In the genomic region with DNA sequence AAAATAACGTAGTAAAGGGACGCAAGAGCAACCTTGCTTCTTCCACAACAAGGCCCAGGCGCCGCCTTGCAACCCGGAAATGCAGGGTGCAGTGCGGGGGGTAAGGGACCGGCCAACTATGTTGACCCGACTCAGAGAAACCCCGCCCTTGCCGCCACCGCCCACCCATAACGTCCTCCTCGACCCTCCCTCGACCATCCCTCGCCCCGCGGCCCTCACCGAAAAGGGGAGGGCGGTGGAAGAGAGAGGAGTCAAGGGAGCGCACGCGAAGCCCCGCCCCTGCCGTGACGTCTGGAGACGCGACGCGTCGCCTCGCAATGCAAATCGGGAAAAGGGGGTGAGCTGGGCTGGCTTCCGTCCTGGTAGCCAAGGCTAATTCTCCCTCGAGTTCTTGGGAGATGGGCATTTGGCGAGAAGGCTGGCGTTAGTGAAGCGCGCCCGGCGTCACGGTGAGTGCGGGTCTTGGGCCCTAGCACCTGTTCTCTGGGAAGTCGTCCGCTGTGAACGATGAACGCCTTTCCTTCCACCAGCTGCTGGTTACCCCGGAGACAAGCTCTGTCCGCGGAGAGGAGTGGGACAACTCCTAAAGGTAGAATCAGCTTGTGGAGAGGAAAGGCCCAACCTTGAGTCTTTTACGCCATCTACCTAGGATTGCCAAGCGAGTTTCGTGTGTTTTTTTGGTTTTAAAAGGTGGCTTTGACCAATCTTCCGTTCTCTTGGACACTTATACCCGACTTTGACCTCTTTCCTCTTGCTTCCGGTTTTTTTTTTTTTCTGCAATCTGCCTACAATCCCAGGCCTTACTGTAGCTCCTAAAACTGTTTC, we compare ENCODE assay signal across 1 cellular context.
TF ChIP-seq lines count a peak whose summit lies in the region.

A gene (plus strand): TSS at position 340 of the 825 bp plus-strand sequence. CDS start 14,669 bp downstream, outside the sequence.

TF ChIP-seq in H1, 55 proteins besides CTCF, POLR2A, EP300 and RAD21 (continued from another document):
- TF ChIP-seq, protein P1, sequence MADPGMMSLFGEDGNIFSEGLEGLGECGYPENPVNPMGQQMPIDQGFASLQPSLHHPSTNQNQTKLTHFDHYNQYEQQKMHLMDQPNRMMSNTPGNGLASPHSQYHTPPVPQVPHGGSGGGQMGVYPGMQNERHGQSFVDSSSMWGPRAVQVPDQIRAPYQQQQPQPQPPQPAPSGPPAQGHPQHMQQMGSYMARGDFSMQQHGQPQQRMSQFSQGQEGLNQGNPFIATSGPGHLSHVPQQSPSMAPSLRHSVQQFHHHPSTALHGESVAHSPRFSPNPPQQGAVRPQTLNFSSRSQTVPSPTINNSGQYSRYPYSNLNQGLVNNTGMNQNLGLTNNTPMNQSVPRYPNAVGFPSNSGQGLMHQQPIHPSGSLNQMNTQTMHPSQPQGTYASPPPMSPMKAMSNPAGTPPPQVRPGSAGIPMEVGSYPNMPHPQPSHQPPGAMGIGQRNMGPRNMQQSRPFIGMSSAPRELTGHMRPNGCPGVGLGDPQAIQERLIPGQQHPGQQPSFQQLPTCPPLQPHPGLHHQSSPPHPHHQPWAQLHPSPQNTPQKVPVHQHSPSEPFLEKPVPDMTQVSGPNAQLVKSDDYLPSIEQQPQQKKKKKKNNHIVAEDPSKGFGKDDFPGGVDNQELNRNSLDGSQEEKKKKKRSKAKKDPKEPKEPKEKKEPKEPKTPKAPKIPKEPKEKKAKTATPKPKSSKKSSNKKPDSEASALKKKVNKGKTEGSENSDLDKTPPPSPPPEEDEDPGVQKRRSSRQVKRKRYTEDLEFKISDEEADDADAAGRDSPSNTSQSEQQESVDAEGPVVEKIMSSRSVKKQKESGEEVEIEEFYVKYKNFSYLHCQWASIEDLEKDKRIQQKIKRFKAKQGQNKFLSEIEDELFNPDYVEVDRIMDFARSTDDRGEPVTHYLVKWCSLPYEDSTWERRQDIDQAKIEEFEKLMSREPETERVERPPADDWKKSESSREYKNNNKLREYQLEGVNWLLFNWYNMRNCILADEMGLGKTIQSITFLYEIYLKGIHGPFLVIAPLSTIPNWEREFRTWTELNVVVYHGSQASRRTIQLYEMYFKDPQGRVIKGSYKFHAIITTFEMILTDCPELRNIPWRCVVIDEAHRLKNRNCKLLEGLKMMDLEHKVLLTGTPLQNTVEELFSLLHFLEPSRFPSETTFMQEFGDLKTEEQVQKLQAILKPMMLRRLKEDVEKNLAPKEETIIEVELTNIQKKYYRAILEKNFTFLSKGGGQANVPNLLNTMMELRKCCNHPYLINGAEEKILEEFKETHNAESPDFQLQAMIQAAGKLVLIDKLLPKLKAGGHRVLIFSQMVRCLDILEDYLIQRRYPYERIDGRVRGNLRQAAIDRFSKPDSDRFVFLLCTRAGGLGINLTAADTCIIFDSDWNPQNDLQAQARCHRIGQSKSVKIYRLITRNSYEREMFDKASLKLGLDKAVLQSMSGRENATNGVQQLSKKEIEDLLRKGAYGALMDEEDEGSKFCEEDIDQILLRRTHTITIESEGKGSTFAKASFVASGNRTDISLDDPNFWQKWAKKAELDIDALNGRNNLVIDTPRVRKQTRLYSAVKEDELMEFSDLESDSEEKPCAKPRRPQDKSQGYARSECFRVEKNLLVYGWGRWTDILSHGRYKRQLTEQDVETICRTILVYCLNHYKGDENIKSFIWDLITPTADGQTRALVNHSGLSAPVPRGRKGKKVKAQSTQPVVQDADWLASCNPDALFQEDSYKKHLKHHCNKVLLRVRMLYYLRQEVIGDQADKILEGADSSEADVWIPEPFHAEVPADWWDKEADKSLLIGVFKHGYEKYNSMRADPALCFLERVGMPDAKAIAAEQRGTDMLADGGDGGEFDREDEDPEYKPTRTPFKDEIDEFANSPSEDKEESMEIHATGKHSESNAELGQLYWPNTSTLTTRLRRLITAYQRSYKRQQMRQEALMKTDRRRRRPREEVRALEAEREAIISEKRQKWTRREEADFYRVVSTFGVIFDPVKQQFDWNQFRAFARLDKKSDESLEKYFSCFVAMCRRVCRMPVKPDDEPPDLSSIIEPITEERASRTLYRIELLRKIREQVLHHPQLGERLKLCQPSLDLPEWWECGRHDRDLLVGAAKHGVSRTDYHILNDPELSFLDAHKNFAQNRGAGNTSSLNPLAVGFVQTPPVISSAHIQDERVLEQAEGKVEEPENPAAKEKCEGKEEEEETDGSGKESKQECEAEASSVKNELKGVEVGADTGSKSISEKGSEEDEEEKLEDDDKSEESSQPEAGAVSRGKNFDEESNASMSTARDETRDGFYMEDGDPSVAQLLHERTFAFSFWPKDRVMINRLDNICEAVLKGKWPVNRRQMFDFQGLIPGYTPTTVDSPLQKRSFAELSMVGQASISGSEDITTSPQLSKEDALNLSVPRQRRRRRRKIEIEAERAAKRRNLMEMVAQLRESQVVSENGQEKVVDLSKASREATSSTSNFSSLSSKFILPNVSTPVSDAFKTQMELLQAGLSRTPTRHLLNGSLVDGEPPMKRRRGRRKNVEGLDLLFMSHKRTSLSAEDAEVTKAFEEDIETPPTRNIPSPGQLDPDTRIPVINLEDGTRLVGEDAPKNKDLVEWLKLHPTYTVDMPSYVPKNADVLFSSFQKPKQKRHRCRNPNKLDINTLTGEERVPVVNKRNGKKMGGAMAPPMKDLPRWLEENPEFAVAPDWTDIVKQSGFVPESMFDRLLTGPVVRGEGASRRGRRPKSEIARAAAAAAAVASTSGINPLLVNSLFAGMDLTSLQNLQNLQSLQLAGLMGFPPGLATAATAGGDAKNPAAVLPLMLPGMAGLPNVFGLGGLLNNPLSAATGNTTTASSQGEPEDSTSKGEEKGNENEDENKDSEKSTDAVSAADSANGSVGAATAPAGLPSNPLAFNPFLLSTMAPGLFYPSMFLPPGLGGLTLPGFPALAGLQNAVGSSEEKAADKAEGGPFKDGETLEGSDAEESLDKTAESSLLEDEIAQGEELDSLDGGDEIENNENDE (IDR thresholded peaks at IDR 0.05; ENCODE audit: insufficient replicate concordance, low read length): no peak
- TF ChIP-seq TCF12 (IDR thresholded peaks at IDR 0.05; ENCODE audit: low read depth, low read length) (no peak), POLR2AphosphoS5 (IDR thresholded peaks at IDR 0.05; ENCODE audit: low read depth, low read length) (peak; percentile 99), SP2 (IDR thresholded peaks at IDR 0.05; ENCODE audit: low read length) (no peak), RBBP5 (IDR thresholded peaks at IDR 0.05; ENCODE audit: borderline replicate concordance, low read depth, low read length) (no peak), SIX5 (IDR thresholded peaks at IDR 0.05; ENCODE audit: low read depth, low read length) (no peak), NANOG (IDR thresholded peaks at IDR 0.05; ENCODE audit: insufficient read depth, low read depth, low read length, poor library complexity, severe bottlenecking) (no peak), ASH2L (IDR thresholded peaks at IDR 0.05; ENCODE audit: low read length) (peak; percentile 55), RXRA (IDR thresholded peaks at IDR 0.05; ENCODE audit: insufficient read depth, low read depth, low read length) (no peak), CREB1 (IDR thresholded peaks at IDR 0.05) (peak; percentile 99), TAF1 (IDR thresholded peaks at IDR 0.05; ENCODE audit: low read depth, low read length) (peak; percentile 97), POU5F1 (IDR thresholded peaks at IDR 0.05; ENCODE audit: low read depth, low read length) (no peak), NRF1 (IDR thresholded peaks at IDR 0.05; ENCODE audit: low read depth, low read length) (no peak), FOSL1 (IDR thresholded peaks at IDR 0.05; ENCODE audit: insufficient read depth, low read depth, low read length) (no peak), RFX5 (IDR thresholded peaks at IDR 0.05; ENCODE audit: borderline replicate concordance, low read depth, low read length) (no peak), SIN3A (conservative IDR thresholded peaks at IDR 0.05 in 1 of 2, IDR thresholded peaks at IDR 0.05 in 1 of 2; ENCODE audit: low read depth in 1 of 2, low read length in 2 of 2) (peak; percentile 60 to 83; a peak in 2 of 4 replicates), CHD2 (IDR thresholded peaks at IDR 0.05; ENCODE audit: low read length) (no peak), SIRT6 (IDR thresholded peaks at IDR 0.05; ENCODE audit: low read length) (no peak), SUZ12 (IDR thresholded peaks at IDR 0.05; ENCODE audit: low read length) (no peak), CHD1 (IDR thresholded peaks at IDR 0.05; ENCODE audit: low read depth, low read length) (peak; percentile 26; the same call in 1 of the 2 replicates), GTF2F1 (IDR thresholded peaks at IDR 0.05; ENCODE audit: borderline replicate concordance, low read depth, low read length) (no peak), KDM1A (IDR thresholded peaks at IDR 0.05; ENCODE audit: borderline replicate concordance, low read length) (no peak), EGR1 (IDR thresholded peaks at IDR 0.05; ENCODE audit: borderline replicate concordance, low read depth, low read length) (peak; percentile 46; the same call in 1 of the 2 replicates), CBX8 (IDR thresholded peaks at IDR 0.05; ENCODE audit: borderline replicate concordance, low read depth, low read length) (no peak), GABPA (IDR thresholded peaks at IDR 0.05; ENCODE audit: borderline replicate concordance, insufficient read depth, low read length) (no peak), MAFK (IDR thresholded peaks at IDR 0.05; ENCODE audit: low read depth, low read length) (no peak), TAF7 (optimal IDR thresholded peaks at IDR 0.05; ENCODE audit: borderline replicate concordance, low read depth, low read length) (peak; percentile 87), TBP (IDR thresholded peaks at IDR 0.05; ENCODE audit: low read depth, low read length) (peak; percentile 94), HDAC6 (IDR thresholded peaks at IDR 0.05; ENCODE audit: low read depth, low read length) (no peak), BACH1 (IDR thresholded peaks at IDR 0.05; ENCODE audit: low read length) (no peak), KDM4A (IDR thresholded peaks at IDR 0.05; ENCODE audit: low read depth, low read length, severe bottlenecking) (peak; percentile 99), CBX5 (IDR thresholded peaks at IDR 0.05; ENCODE audit: low read depth, low read length) (no peak), SRF (IDR thresholded peaks at IDR 0.05; ENCODE audit: low read depth, low read length) (peak; percentile 64), SP4 (IDR thresholded peaks at IDR 0.05; ENCODE audit: low read length) (peak; percentile 71; the same call in 1 of the 2 replicates), CEBPB (IDR thresholded peaks at IDR 0.05; ENCODE audit: low read depth, low read length) (no peak), BRCA1 (IDR thresholded peaks at IDR 0.05; ENCODE audit: low read depth, low read length) (no peak), ZNF274 (IDR thresholded peaks at IDR 0.05; ENCODE audit: borderline replicate concordance, extremely low read depth, low read length) (no peak), CTBP2 (IDR thresholded peaks at IDR 0.05; ENCODE audit: borderline replicate concordance, insufficient read depth, insufficient read length, low read length) (no peak), HDAC2 (IDR thresholded peaks at IDR 0.05; ENCODE audit: borderline replicate concordance in 1 of 2, low read depth in 2 of 2, low read length in 2 of 2) (no peak), EZH2 (IDR thresholded peaks at IDR 0.05; ENCODE audit: low read depth, low read length, severe bottlenecking) (no peak), JUN (IDR thresholded peaks at IDR 0.05; ENCODE audit: low read depth, low read length) (no peak), RNF2 (IDR thresholded peaks at IDR 0.05; ENCODE audit: borderline replicate concordance, low read depth, low read length, missing control alignments, poor library complexity, severe bottlenecking) (no peak), YY1 (IDR thresholded peaks at IDR 0.05; ENCODE audit: low read depth, low read length) (no peak), KDM5A (IDR thresholded peaks at IDR 0.05; ENCODE audit: low read length) (peak; percentile 62; the same call in 1 of the 2 replicates), TEAD4 (IDR thresholded peaks at IDR 0.05; ENCODE audit: low read depth, low read length) (no peak), JUND (IDR thresholded peaks at IDR 0.05; ENCODE audit: low read length) (no peak), SAP30 (IDR thresholded peaks at IDR 0.05; ENCODE audit: insufficient read depth, insufficient replicate concordance, low read length) (no peak), SP1 (IDR thresholded peaks at IDR 0.05; ENCODE audit: low read depth, low read length) (peak; percentile 76; the same call in 1 of the 2 replicates)
- TF ChIP-seq, protein P2, sequence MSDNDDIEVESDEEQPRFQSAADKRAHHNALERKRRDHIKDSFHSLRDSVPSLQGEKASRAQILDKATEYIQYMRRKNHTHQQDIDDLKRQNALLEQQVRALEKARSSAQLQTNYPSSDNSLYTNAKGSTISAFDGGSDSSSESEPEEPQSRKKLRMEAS (IDR thresholded peaks at IDR 0.05): peak; percentile 50; the same call in 1 of the 2 replicates
- TF ChIP-seq, protein P3, sequence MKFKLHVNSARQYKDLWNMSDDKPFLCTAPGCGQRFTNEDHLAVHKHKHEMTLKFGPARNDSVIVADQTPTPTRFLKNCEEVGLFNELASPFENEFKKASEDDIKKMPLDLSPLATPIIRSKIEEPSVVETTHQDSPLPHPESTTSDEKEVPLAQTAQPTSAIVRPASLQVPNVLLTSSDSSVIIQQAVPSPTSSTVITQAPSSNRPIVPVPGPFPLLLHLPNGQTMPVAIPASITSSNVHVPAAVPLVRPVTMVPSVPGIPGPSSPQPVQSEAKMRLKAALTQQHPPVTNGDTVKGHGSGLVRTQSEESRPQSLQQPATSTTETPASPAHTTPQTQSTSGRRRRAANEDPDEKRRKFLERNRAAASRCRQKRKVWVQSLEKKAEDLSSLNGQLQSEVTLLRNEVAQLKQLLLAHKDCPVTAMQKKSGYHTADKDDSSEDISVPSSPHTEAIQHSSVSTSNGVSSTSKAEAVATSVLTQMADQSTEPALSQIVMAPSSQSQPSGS (IDR thresholded peaks at IDR 0.05; ENCODE audit: low read length): no peak
- TF ChIP-seq, protein P4, sequence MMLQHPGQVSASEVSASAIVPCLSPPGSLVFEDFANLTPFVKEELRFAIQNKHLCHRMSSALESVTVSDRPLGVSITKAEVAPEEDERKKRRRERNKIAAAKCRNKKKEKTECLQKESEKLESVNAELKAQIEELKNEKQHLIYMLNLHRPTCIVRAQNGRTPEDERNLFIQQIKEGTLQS (IDR thresholded peaks at IDR 0.05; ENCODE audit: insufficient read depth, low read depth, low read length): peak; percentile 72
- TF ChIP-seq, protein P5, sequence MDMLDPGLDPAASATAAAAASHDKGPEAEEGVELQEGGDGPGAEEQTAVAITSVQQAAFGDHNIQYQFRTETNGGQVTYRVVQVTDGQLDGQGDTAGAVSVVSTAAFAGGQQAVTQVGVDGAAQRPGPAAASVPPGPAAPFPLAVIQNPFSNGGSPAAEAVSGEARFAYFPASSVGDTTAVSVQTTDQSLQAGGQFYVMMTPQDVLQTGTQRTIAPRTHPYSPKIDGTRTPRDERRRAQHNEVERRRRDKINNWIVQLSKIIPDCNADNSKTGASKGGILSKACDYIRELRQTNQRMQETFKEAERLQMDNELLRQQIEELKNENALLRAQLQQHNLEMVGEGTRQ (IDR thresholded peaks at IDR 0.05; ENCODE audit: low read length): no peak
